8 cellular contexts compared by ENCODE assay signal in genomic region chr7:128322040-128322643, GRCh38. TPM values are rescaled to one million over a fixed set of nuclear protein-coding genes. Genes with fewer than 3 reads are reported as not detected.
DNase-seq lines count a peak whose midpoint lies in the region; ATAC-seq and TF ChIP-seq lines count a peak whose summit lies in the region.

No MANE protein-coding gene starts in this region.

- H3K27me3 Mint-ChIP-seq in Calu3 (ENCODE audit: unreplicated experiment) = no peaks in the 10 kb centered on the region
- no peaks in the 10 kb centered on the region for H3K27me3 Mint-ChIP-seq in neural crest cell (ENCODE audit: low read depth)

- H3K4me3 Mint-ChIP-seq in Calu3 (ENCODE audit: low read depth, unreplicated experiment) = no peak overlapping the region
- no peak overlapping the region for H3K4me3 Mint-ChIP-seq in neural crest cell

- CTCF ChIA-PET in Calu3 (lab: Charles Lee) (interaction anchor here (0.7 kb wide), 1 partner anchor 781 kb away, joined by 4 read pairs; no protein-coding TSS in a partner anchor), RWPE1 (lab: Yijun Ruan, JAX) (no interaction called here)

- H3K4me1 Mint-ChIP-seq in Calu3 (ENCODE audit: low read depth, unreplicated experiment) (no peaks in the 10 kb centered on the region), neural crest cell (no peaks in the 10 kb centered on the region)

- H3K4me1 ChIP-seq in HAP-1 (no peaks in the 10 kb centered on the region), vagina (no peaks in the 10 kb centered on the region)

- H3K36me3 ChIP-seq in HAP-1 (replicated peaks) (peaks cover 88% of the 10 kb centered on the region), vagina (peaks cover 0 to 82% of the 10 kb centered on the region in 2 donors)

- no peaks in the 10 kb centered on the region for H3K27me3 ChIP-seq in HAP-1 (ENCODE audit: low read depth)
- no peaks in the 10 kb centered on the region for H3K27me3 ChIP-seq in vagina

- DNase-seq in Calu3 = peak; percentile 18
- peak; percentile 19 to 24 for DNase-seq in HAP-1 (ENCODE audit: low spot score in 2 of 2)
- peak; percentile 11 for DNase-seq in RWPE1 (ENCODE audit: low spot score)
- peak; percentile 33 to 47 for DNase-seq in erythroblast (lab: John Stamatoyannopoulos, UW)
- no peak for DNase-seq in neural crest cell (ENCODE audit: low read depth, low spot score)
- DNase-seq in cerebellar nuclear complex (lab: John Stamatoyannopoulos, UW) = no peak
- no peak for DNase-seq in vagina (ENCODE audit: extremely low spot score in 2 of 2)

- no peak for ATAC-seq in GM19351 (IDR thresholded peaks at IDR 0.05; ENCODE audit: unreplicated experiment)

- H3K27ac Mint-ChIP-seq in Calu3 (ENCODE audit: unreplicated experiment) (no peak overlapping the region), neural crest cell (ENCODE audit: unreplicated experiment) (no peak overlapping the region)

- H3K9me3 Mint-ChIP-seq in Calu3 (ENCODE audit: low read depth, unreplicated experiment) (no peaks in the 10 kb centered on the region), neural crest cell (no peaks in the 10 kb centered on the region)

- TF ChIP-seq CTCF in Calu3 (IDR thresholded peaks at IDR 0.05; ENCODE audit: unreplicated experiment) (no peak), RWPE1 (conservative IDR thresholded peaks at IDR 0.05; ENCODE audit: low read depth) (peak; percentile 65), neural crest cell (conservative IDR thresholded peaks at IDR 0.05) (peak; percentile 62), vagina (IDR thresholded peaks at IDR 0.05) (no peak)

- no peaks in the 10 kb centered on the region for H3K9me3 ChIP-seq in HAP-1
- H3K9me3 ChIP-seq in vagina = no peaks in the 10 kb centered on the region

- POLR2A ChIA-PET in RWPE1 (lab: Yijun Ruan, JAX; ENCODE audit: low non-redundant PET) = no interaction called here

- peaks cover 32% of the 10 kb centered on the region for H3K36me3 Mint-ChIP-seq in Calu3 (ENCODE audit: insufficient read depth, unreplicated experiment)
- peaks cover 9% of the 10 kb centered on the region for H3K36me3 Mint-ChIP-seq in neural crest cell (ENCODE audit: low read depth)

- no TSS peak for BruUV-seq in Calu3 (replicated peaks; lab: Mats Ljungman, UMichigan)

- intact Hi-C loops in Calu3 (cut with micrococcal nuclease; ENCODE audit: unreplicated experiment) (loop anchor here (5.0 kb wide), 1 partner anchor 100 kb away; no protein-coding TSS in a partner anchor), vagina (cut with DNase I) (no loop called here)

- H3K27ac ChIP-seq in RWPE1 = no peak overlapping the region
- no peak overlapping the region for H3K27ac ChIP-seq in vagina

- H3K4me3 ChIP-seq in HAP-1 (no peak overlapping the region), vagina (no peak overlapping the region)

- in situ Hi-C loops in HAP-1 (cut with MboI; ENCODE audit: low sequenced_read_pairs) = no loop called here

- TF ChIP-seq POLR2A in erythroblast (IDR thresholded peaks at IDR 0.05; ENCODE audit: low read length) (no peak), vagina (IDR thresholded peaks at IDR 0.05) (no peak)

RNA-seq across cellular contexts. Expression of gene RBM28, which starts 21.6 kb away (rescaled TPM):
- total RNA-seq in Calu3 (2022) (49.3 and 49.9 TPM in 2 replicates), neural crest cell (73.1 and 73.7 TPM in 2 replicates), vagina (20.9 TPM)

RNA-seq across cellular contexts. Expression of gene PRRT4, which starts 39.3 kb away (rescaled TPM):
- total RNA-seq in Calu3 (2022) = 0.15 TPM in 1 of 2 replicates, not detected in the other
- 3.1 and 3.3 TPM in 2 replicates for total RNA-seq in neural crest cell
- 7.6 TPM for total RNA-seq in vagina

Comparison
In these comparisons a context has a peak if more than half of its experiments do, and no peak if none do; other contexts are left out.
1. DNase-seq: peak in Calu3 (single experiment), HAP-1 (2 of 2), RWPE1 (single experiment) and erythroblast (2 of 2); none in neural crest cell (single experiment), cerebellar nuclear complex (0 of 2) and vagina (0 of 2).
2. CTCF ChIP-seq: peak in RWPE1 (single experiment) and neural crest cell (single experiment); none in Calu3 (single experiment) and vagina (0 of 3).